ENCODE assay signal across 9 cellular contexts in genomic region chr18:36580266-36580665, GRCh38.
A peak's percentile ranks its signal among the peaks of the same experiment; 100 is the strongest.
DNase-seq lines count a peak whose midpoint lies in the region; ATAC-seq and TF ChIP-seq lines count a peak whose summit lies in the region.
"Had no signal": no experiment of that assay in that cellular context is flagged by ENCODE, and none has a peak within 500 bp of the region (broad histone marks: within the 10 kb centered on the region; RNA-seq: fewer than 3 reads in every experiment).

No MANE protein-coding gene starts in this region.

- intact Hi-C loops in breast epithelium (cut with DNase I; ENCODE audit: low total_unique reads) (no loop called here), right cardiac atrium (cut with DNase I) (no loop called here), testis (cut with DNase I; ENCODE audit: low total_unique reads) (no loop called here)

- TF ChIP-seq POLR2A in breast epithelium (IDR thresholded peaks at IDR 0.05) = no peak
- no peak for TF ChIP-seq POLR2A in testis (IDR thresholded peaks at IDR 0.05)

- no peak for TF ChIP-seq CTCF in HFF-Myc (IDR thresholded peaks at IDR 0.05; ENCODE audit: low read depth, low read length, missing control alignments)
- TF ChIP-seq CTCF in breast epithelium (IDR thresholded peaks at IDR 0.05) = no peak
- TF ChIP-seq CTCF in testis (IDR thresholded peaks at IDR 0.05) = no peak

- DNase-seq in HFF-Myc (ENCODE audit: extremely low read depth, low read depth) = peak; percentile 31
- DNase-seq in breast epithelium (ENCODE audit: low spot score in 2 of 2) = peak in 1 of 2 donors; percentile 59
- peak in 1 of 3 donors; percentile 70 for DNase-seq in right cardiac atrium
- DNase-seq in testis = peak; percentile 56
- no peak for DNase-seq in superior temporal gyrus (ENCODE audit: extremely low spot score)
- no peak for DNase-seq in activated CD4-positive, alpha-beta T cell treated with anti-CD3 and anti-CD28 coated beads for 48 hours
- DNase-seq in RPMI8226 = no peak
- DNase-seq: T-helper 2 cell had no signal

- H3K27me3 ChIP-seq in breast epithelium (no peaks in the 10 kb centered on the region), right cardiac atrium (ENCODE audit: control insufficient read depth, insufficient read depth) (no peaks in the 10 kb centered on the region), testis (no peaks in the 10 kb centered on the region)

- H3K4me3 ChIP-seq in HFF-Myc (replicated peaks; ENCODE audit: low read depth, low read length) (no peak overlapping the region), breast epithelium (no peak overlapping the region), right cardiac atrium (ENCODE audit: low read length) (no peak overlapping the region), testis (no peak overlapping the region)

- ATAC-seq in right cardiac atrium (peak; percentile 72 to 93), HG03175 (IDR thresholded peaks at IDR 0.05; ENCODE audit: unreplicated experiment) (no peak)

- H3K27ac ChIP-seq in breast epithelium = peak overlapping the region; percentile 87 to 90
- H3K27ac ChIP-seq in right cardiac atrium (ENCODE audit: low read length) = peak overlapping the region; percentile 87
- H3K27ac ChIP-seq in testis = no peak overlapping the region

- H3K36me3 ChIP-seq in breast epithelium (no peaks in the 10 kb centered on the region), testis (ENCODE audit: low read depth, missing control alignments) (no peaks in the 10 kb centered on the region)

- H3K9me3 ChIP-seq in breast epithelium (no peaks in the 10 kb centered on the region), right cardiac atrium (ENCODE audit: control insufficient read depth, low read length) (no peaks in the 10 kb centered on the region), testis (no peaks in the 10 kb centered on the region)

- peaks cover 0 to 5% of the 10 kb centered on the region in 2 donors for H3K4me1 ChIP-seq in breast epithelium
- H3K4me1 ChIP-seq in right cardiac atrium (ENCODE audit: control insufficient read depth, insufficient read depth, low read length) = no peaks in the 10 kb centered on the region
- no peaks in the 10 kb centered on the region for H3K4me1 ChIP-seq in testis

- WGBS in right cardiac atrium = 43% methylated on average over 2 of the region's 2 CpGs
- WGBS in testis, 2 donors = 41 to 45% methylated on average over 2 of the region's 2 CpGs

Comparison
In these comparisons a context has a peak if more than half of its experiments do, and no peak if none do; other contexts are left out.
1. DNase-seq: peak in HFF-Myc (single experiment) and testis (single experiment); none in superior temporal gyrus (single experiment), activated CD4-positive, alpha-beta T cell treated with anti-CD3 and anti-CD28 coated beads for 48 hours (single experiment) and RPMI8226 (single experiment).
2. H3K27ac ChIP-seq: peak in breast epithelium (2 of 2) and right cardiac atrium (single experiment); none in testis (0 of 2).